In genomic region chr1:97824644-97825043, GRCh38 we compare ENCODE assay signal across 25 cellular contexts.
"Had no signal": no experiment of that assay in that cellular context is flagged by ENCODE, and none has a peak within 500 bp of the region (broad histone marks: within the 10 kb centered on the region; RNA-seq: fewer than 3 reads in every experiment).

No MANE protein-coding gene starts in this region.

- H3K27ac ChIP-seq: foreskin keratinocyte, gastroesophageal sphincter, neural progenitor cell, parathyroid adenoma, sigmoid colon, testis, transverse colon, upper lobe of right lung, uterus had no signal

- H3K27me3 ChIP-seq: dorsolateral prefrontal cortex, foreskin keratinocyte, gastroesophageal sphincter, neural progenitor cell, sigmoid colon, testis, transverse colon, upper lobe of right lung, uterus had no signal

- H3K4me3 ChIP-seq: dorsolateral prefrontal cortex, gastroesophageal sphincter, neural progenitor cell, sigmoid colon, testis, transverse colon, upper lobe of right lung, uterus had no signal

- H3K27ac Mint-ChIP-seq: neural progenitor cell; progenitor cell of endocrine pancreas; stimulated activated memory B cell treated with anti-CD40 and anti-IgM and Interleukin-4, amounts not matched to agents 10 μg/mL and 1 μg/mL and 100 μg/mL, for 72 hours had no signal

- H3K4me3 Mint-ChIP-seq: immature natural killer cell; naive thymus-derived CD4-positive, alpha-beta T cell; nephron; neural progenitor cell; stimulated activated memory B cell treated with anti-CD40 and anti-IgM and Interleukin-4, amounts not matched to agents 10 μg/mL and 1 μg/mL and 100 μg/mL, for 72 hours had no signal

- H3K9me3 Mint-ChIP-seq: immature natural killer cell; naive thymus-derived CD4-positive, alpha-beta T cell; nephron; neural progenitor cell; stimulated activated memory B cell treated with anti-CD40 and anti-IgM and Interleukin-4, amounts not matched to agents 10 μg/mL and 1 μg/mL and 100 μg/mL, for 72 hours had no signal

- H3K4me1 ChIP-seq: foreskin keratinocyte, gastroesophageal sphincter, parathyroid adenoma, sigmoid colon, testis, transverse colon, upper lobe of right lung, uterus had no signal

- H2AFZ ChIP-seq: neural progenitor cell, parathyroid adenoma had no signal

- H3K4me1 Mint-ChIP-seq: nephron; stimulated activated memory B cell treated with anti-CD40 and anti-IgM and Interleukin-4, amounts not matched to agents 10 μg/mL and 1 μg/mL and 100 μg/mL, for 72 hours had no signal

- H3K4me2 ChIP-seq: neural progenitor cell had no signal

- DNase-seq: cerebellar nuclear complex; dorsolateral prefrontal cortex; effector CD4-positive, alpha-beta T cell; foreskin keratinocyte; hypothalamus; immature natural killer cell; islet precursor cell; kidney glomerular epithelial cell; mesenchymal stem cell; midbrain; naive thymus-derived CD4-positive, alpha-beta T cell; sigmoid colon; stimulated activated CD4-positive, alpha-beta T cell treated with anti-CD3 and anti-CD28 coated beads, Interleukin-4, amount 100 ng/mL, for 4 hours; stimulated activated naive CD8-positive, alpha-beta T cell treated with anti-CD3 and anti-CD28 coated beads, Interleukin-15, Interleukin-2, amounts not matched to agents 100 U/mL and 50 U/mL, for 24 hours; substantia nigra; testis; transverse colon; upper lobe of right lung; uterus had no signal

- H3K36me3 ChIP-seq: gastroesophageal sphincter, neural progenitor cell, sigmoid colon, transverse colon, upper lobe of right lung, uterus had no signal

- ATAC-seq: foreskin keratinocyte; gastroesophageal sphincter; naive thymus-derived CD4-positive, alpha-beta T cell; stimulated activated memory B cell treated with anti-CD40 and anti-IgM and Interleukin-4, amounts not matched to agents 10 μg/mL and 1 μg/mL and 100 μg/mL, for 72 hours; stimulated activated naive CD8-positive, alpha-beta T cell treated with anti-CD3 and anti-CD28 coated beads, Interleukin-15, Interleukin-2, amounts not matched to agents 100 U/mL and 50 U/mL, for 24 hours; upper lobe of right lung had no signal

- H3K27me3 Mint-ChIP-seq: naive thymus-derived CD4-positive, alpha-beta T cell; progenitor cell of endocrine pancreas; stimulated activated memory B cell treated with anti-CD40 and anti-IgM and Interleukin-4, amounts not matched to agents 10 μg/mL and 1 μg/mL and 100 μg/mL, for 72 hours had no signal

- H3K79me2 ChIP-seq: parathyroid adenoma had no signal

- H3K9ac ChIP-seq: neural progenitor cell, parathyroid adenoma had no signal

- H3K9me3 ChIP-seq: gastroesophageal sphincter, sigmoid colon, testis, transverse colon, upper lobe of right lung, uterus had no signal

- H3K36me3 Mint-ChIP-seq: immature natural killer cell; neural progenitor cell; stimulated activated memory B cell treated with anti-CD40 and anti-IgM and Interleukin-4, amounts not matched to agents 10 μg/mL and 1 μg/mL and 100 μg/mL, for 72 hours had no signal
